In the genomic region with DNA sequence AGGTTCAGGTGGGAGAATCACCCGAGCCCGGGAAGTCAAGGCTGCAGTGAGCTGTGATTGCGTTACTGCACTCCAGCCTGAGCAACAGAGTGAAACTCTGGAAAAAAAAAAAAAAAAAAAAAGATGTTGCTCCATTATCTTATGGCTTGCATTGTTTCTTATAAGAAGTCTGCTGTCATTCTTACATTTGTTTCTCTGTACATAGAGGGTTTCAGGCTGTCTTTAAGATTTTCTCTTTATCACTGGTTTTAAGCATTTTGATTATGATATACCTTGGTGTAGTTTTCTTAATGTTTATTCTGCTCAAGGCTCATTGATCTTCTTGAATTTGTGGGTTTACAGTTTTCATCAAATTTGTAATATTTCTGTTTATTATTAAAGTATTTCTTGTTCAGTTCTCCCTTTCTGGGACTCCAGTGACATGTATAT, we compare ENCODE assay signal across 2 cellular contexts.
TF ChIP-seq lines count a peak whose summit lies in the region.

No MANE protein-coding gene starts in this region.

TF ChIP-seq in HepG2, 621 proteins besides CTCF, POLR2A, EP300 and RAD21:
- no peak for TF ChIP-seq MBD4 (IDR thresholded peaks at IDR 0.05; ENCODE audit: borderline replicate concordance, low read length)
- TF ChIP-seq, protein P1, sequence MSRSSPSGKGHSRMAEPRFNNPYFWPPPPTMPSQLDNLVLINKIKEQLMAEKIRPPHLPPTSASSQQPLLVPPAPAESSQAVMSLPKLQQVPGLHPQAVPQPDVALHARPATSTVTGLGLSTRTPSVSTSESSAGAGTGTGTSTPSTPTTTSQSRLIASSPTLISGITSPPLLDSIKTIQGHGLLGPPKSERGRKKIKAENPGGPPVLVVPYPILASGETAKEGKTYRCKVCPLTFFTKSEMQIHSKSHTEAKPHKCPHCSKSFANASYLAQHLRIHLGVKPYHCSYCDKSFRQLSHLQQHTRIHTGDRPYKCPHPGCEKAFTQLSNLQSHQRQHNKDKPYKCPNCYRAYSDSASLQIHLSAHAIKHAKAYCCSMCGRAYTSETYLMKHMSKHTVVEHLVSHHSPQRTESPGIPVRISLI (CRISPR knock-in tag; IDR thresholded peaks at IDR 0.05; ENCODE audit: borderline replicate concordance): 0 out of 2 replicates have a peak, but pooled peaks have one; percentile 25
- TF ChIP-seq ZNF317 (CRISPR knock-in tag; IDR thresholded peaks at IDR 0.05): peak; percentile 100

TF ChIP-seq in K562, 482 proteins besides CTCF, POLR2A, EP300 and RAD21:
- TF ChIP-seq CBX3 (IDR thresholded peaks at IDR 0.05; ENCODE audit: borderline replicate concordance in 1 of 2, low read length in 2 of 2): peak in 1 of 2 experiments; percentile 87; a peak in 2 of 3 replicates
- TF ChIP-seq TRIM28 (IDR thresholded peaks at IDR 0.05): peak; percentile 92
- TF ChIP-seq PCBP1 (IDR thresholded peaks at IDR 0.05; ENCODE audit: low read depth, low read length, poor library complexity, severe bottlenecking): no peak
- TF ChIP-seq ZNF766 (CRISPR knock-in tag; conservative IDR thresholded peaks at IDR 0.05): 0 out of 2 replicates have a peak, but pooled peaks have one; percentile 30
- TF ChIP-seq, protein P2, sequence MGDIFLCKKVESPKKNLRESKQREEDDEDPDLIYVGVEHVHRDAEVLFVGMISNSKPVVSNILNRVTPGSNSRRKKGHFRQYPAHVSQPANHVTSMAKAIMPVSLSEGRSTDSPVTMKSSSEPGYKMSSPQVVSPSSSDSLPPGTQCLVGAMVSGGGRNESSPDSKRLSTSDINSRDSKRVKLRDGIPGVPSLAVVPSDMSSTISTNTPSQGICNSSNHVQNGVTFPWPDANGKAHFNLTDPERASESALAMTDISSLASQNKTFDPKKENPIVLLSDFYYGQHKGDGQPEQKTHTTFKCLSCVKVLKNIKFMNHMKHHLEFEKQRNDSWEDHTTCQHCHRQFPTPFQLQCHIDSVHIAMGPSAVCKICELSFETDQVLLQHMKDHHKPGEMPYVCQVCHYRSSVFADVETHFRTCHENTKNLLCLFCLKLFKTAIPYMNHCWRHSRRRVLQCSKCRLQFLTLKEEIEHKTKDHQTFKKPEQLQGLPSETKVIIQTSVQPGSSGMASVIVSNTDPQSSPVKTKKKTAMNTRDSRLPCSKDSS (IDR thresholded peaks at IDR 0.05; ENCODE audit: low read depth, partially characterized antibody): peak; percentile 60
- TF ChIP-seq ZNF384 (IDR thresholded peaks at IDR 0.05; ENCODE audit: low read depth, low read length): peak; percentile 79
